ENCODE assay signal across 1 cellular context in the genomic region with DNA sequence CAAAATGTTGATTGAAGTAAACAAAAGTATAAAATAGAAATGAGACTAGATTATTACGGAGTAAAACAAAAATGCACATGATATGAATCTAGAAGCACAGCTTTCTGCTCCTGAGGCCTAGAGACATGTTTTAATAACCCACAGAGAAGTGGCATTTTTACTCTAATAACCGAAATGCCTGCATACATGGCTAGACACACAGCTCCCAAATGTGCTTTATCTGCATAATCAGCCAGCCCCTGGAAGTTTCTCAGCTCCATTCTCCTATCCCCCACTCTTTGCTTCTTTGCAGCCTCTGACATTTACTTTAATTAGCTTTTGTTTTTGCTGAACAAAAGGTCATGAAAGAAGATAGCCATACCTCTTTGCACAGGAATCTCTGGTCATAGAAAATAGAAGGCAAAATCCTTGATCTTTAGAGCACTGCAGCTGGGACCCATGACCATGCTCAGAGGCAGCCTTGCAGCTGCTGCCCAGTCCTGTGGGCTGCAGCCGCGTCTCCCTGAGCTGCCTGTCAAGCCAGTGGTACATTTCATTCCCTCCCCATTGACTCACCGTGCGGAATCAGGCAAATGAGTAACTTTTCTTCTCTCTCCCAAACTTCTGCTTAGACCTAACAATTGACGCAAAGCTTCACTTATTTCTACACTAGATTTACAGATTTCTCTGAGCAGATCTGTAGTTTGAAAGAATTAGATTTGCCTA.
TF ChIP-seq lines count a peak whose summit lies in the region.

Gene VEPH1, minus strand, starts transcription at position 501 of the 705 bp plus-strand sequence. CDS start 8,067 bp downstream, outside the sequence.

TF ChIP-seq in H1, 55 proteins besides CTCF, POLR2A, EP300 and RAD21:
- TF ChIP-seq BRCA1 (IDR thresholded peaks at IDR 0.05; ENCODE audit: low read depth, low read length) (no peak), TBP (IDR thresholded peaks at IDR 0.05; ENCODE audit: low read depth, low read length) (no peak)
